10 cellular contexts compared by ENCODE assay signal in the genomic region with DNA sequence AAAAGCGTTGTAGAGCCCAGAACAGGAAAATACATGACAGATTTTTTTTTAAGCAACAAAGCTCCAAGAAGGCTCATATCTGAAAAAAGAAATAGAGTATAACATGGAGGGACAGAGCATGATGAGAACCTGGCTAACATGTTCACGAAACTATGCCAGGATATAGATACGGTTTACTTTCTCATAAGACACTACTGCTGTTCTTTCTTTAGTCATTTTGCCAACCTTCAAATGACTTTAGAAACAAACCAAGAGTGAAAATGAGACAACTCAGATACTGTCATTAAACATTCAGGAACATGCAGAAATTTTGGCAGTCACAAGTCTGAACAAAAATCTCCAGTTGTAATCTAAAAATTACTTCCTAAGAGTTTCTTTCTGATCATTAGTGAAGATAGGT. TPM values are rescaled to one million over a fixed set of nuclear protein-coding genes. Genes with fewer than 3 reads are reported as not detected.
DNase-seq lines count a peak whose midpoint lies in the region; ATAC-seq and TF ChIP-seq lines count a peak whose summit lies in the region.
"Had no signal": no experiment of that assay in that cellular context is flagged by ENCODE, and none has a peak within 500 bp of the region (broad histone marks: within the 10 kb centered on the region; RNA-seq: fewer than 3 reads in every experiment).

No MANE protein-coding gene starts in this region.

- peak overlapping the region; percentile 89 for H3K27ac ChIP-seq in angular gyrus (ENCODE audit: low read depth, low read length)
- peak overlapping the region in 2 of 3 donors; percentile 12 to 49 for H3K27ac ChIP-seq in right lobe of liver
- H3K27ac ChIP-seq in testis: peak overlapping the region; percentile 48 to 79

- peak overlapping the region; percentile 29 for H3K4me3 Mint-ChIP-seq in activated CD4-positive, alpha-beta T cell treated with anti-CD3 and anti-CD28 coated beads, Interleukin-2, amount 10 ng/mL, durations not matched to agents 7 days and 5 days

- H3K9me3 ChIP-seq in right lobe of liver: peaks cover 0 to 3% (median 0%) of the 10 kb centered on the region in 4 donors
- no peaks in the 10 kb centered on the region for H3K9me3 ChIP-seq in testis
- H3K9me3 ChIP-seq: colonic mucosa had no signal

- POLR2A ChIA-PET in activated CD4-positive, alpha-beta T cell treated with anti-CD3 and anti-CD28 coated beads, Interleukin-2, amount 10 ng/mL, durations not matched to agents 7 days and 5 days (lab: Charles Lee): interaction anchor here (0.6 to 1.5 kb wide), 3 partner anchors 11 to 65 kb away, joined by 3 to 5 read pairs (median 3); no protein-coding TSS in a partner anchor

- 54% methylated on average over 3 of the region's 3 CpGs for WGBS in right lobe of liver (ENCODE audit: insufficient coverage, low coverage, low lambda C conversion rate, missing lambda C conversion rate)
- WGBS in testis, 2 donors: 36 to 43% methylated on average over 3 of the region's 3 CpGs

- CTCF ChIA-PET in activated CD4-positive, alpha-beta T cell treated with anti-CD3 and anti-CD28 coated beads, Interleukin-2, amount 10 ng/mL, durations not matched to agents 7 days and 5 days (lab: Charles Lee): interaction anchor here (0.6 to 1.9 kb wide), 4 partner anchors 10 to 443 kb away, joined by 4 to 10 read pairs (median 6); no protein-coding TSS in a partner anchor

- no peaks in the 10 kb centered on the region for H3K36me3 ChIP-seq in right lobe of liver
- no peaks in the 10 kb centered on the region for H3K36me3 ChIP-seq in testis (ENCODE audit: low read depth, missing control alignments)
- H3K36me3 ChIP-seq: colonic mucosa had no signal

- H3K4me1 ChIP-seq in right lobe of liver (peaks cover 0 to 28% (median 0%) of the 10 kb centered on the region in 4 donors), testis (peaks cover 25% of the 10 kb centered on the region)

- TF ChIP-seq POLR2A in right lobe of liver (IDR thresholded peaks at IDR 0.05) (no peak), testis (IDR thresholded peaks at IDR 0.05) (no peak)

- no peak for ATAC-seq in right lobe of liver
- no peak for ATAC-seq in HG03439 (IDR thresholded peaks at IDR 0.05; ENCODE audit: unreplicated experiment)

- peak overlapping the region; percentile 85 for H3K27ac Mint-ChIP-seq in activated CD4-positive, alpha-beta T cell treated with anti-CD3 and anti-CD28 coated beads, Interleukin-2, amount 10 ng/mL, durations not matched to agents 7 days and 5 days

- no peak for DNase-seq in activated CD4-positive, alpha-beta T cell treated with anti-CD3 and anti-CD28 coated beads, Interleukin-2, amount 10 ng/mL, durations not matched to agents 7 days and 5 days
- no peak for DNase-seq in activated CD4-positive, alpha-beta T cell treated with anti-CD3 and anti-CD28 coated beads for 1 hour
- no peak for DNase-seq in right lobe of liver
- DNase-seq in testis: no peak
- no peak for DNase-seq in head of caudate nucleus
- DNase-seq in activated CD4-positive, alpha-beta T cell treated with anti-CD3 and anti-CD28 coated beads for 4 hours: no peak
- DNase-seq: activated CD4-positive, CD25-positive, alpha-beta regulatory T cell; colonic mucosa had no signal

- peaks cover 79% of the 10 kb centered on the region for H3K4me1 Mint-ChIP-seq in activated CD4-positive, alpha-beta T cell treated with anti-CD3 and anti-CD28 coated beads, Interleukin-2, amount 10 ng/mL, durations not matched to agents 7 days and 5 days

- no peaks in the 10 kb centered on the region for H3K27me3 Mint-ChIP-seq in activated CD4-positive, alpha-beta T cell treated with anti-CD3 and anti-CD28 coated beads, Interleukin-2, amount 10 ng/mL, durations not matched to agents 7 days and 5 days

- peaks cover 11% of the 10 kb centered on the region for H3K9me3 Mint-ChIP-seq in activated CD4-positive, alpha-beta T cell treated with anti-CD3 and anti-CD28 coated beads, Interleukin-2, amount 10 ng/mL, durations not matched to agents 7 days and 5 days

- TF ChIP-seq CTCF in right lobe of liver (IDR thresholded peaks at IDR 0.05): no peak
- no peak for TF ChIP-seq CTCF in testis (IDR thresholded peaks at IDR 0.05)

- intact Hi-C loops in right lobe of liver (cut with DNase I): no loop called here
- intact Hi-C loops in testis (cut with DNase I; ENCODE audit: low total_unique reads): no loop called here
- intact Hi-C loops in head of caudate nucleus (cut with DNase I): no loop called here

- no peak overlapping the region for H3K4me3 ChIP-seq in right lobe of liver
- H3K4me3 ChIP-seq in testis: no peak overlapping the region
- H3K4me3 ChIP-seq: colonic mucosa had no signal

- peaks cover 46% of the 10 kb centered on the region for H3K36me3 Mint-ChIP-seq in activated CD4-positive, alpha-beta T cell treated with anti-CD3 and anti-CD28 coated beads, Interleukin-2, amount 10 ng/mL, durations not matched to agents 7 days and 5 days (ENCODE audit: low read depth)

- no peaks in the 10 kb centered on the region for H3K27me3 ChIP-seq in right lobe of liver
- no peaks in the 10 kb centered on the region for H3K27me3 ChIP-seq in testis
- H3K27me3 ChIP-seq: colonic mucosa had no signal

RNA-seq across cellular contexts. Expression of gene LPIN2, which starts 14.3 kb away (rescaled TPM):
- 100 to 1,000 TPM in 1 of 2 experiments, 10 to 100 TPM in 1; 99.6 to 106 TPM for total RNA-seq in activated CD4-positive, alpha-beta T cell treated with anti-CD3 and anti-CD28 coated beads, Interleukin-2, amount 10 ng/mL, durations not matched to agents 7 days and 5 days
- total RNA-seq in right lobe of liver (100 to 1,000 TPM in 5 of 6 experiments, 10 to 100 TPM in 1; 64.9 to 175 (median 150) TPM), testis (100 to 1,000 TPM; 109 to 141 TPM)
- 56.0 TPM for polyA plus RNA-seq in testis (ENCODE audit: insufficient read depth, low read depth, low replicate concordance)

Comparison
In these comparisons a context has a peak if more than half of its experiments do, and no peak if none do; other contexts are left out.
1. H3K27ac ChIP-seq: peak in every context shown above with its lines; median percentile 89 in angular gyrus; 64 in testis; 30 in right lobe of liver.